Comparison of ENCODE assay signal across 19 cellular contexts in the genomic region with DNA sequence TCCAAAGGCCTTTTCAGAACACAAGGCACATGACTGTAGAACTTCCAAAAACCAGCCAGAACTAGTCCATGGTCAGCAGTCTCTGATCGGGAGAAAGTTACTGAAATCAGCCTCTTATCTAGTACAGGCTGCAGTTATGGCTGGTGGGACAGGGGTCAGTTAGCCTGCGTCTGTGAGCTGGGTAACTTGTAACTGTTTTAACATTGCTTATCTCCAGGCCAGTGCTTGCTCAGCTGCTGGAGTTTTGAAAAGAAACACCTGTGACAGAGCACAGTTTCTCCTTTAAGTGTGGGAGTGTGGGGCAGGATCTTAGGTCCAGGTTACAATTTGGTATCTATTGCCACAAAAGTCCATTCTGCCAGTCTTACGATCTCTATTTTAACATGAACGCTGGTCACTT.
DNase-seq lines count a peak whose midpoint lies in the region; ATAC-seq and TF ChIP-seq lines count a peak whose summit lies in the region.
"Had no signal": no experiment of that assay in that cellular context is flagged by ENCODE, and none has a peak within 500 bp of the region (broad histone marks: within the 10 kb centered on the region; RNA-seq: fewer than 3 reads in every experiment).

No MANE protein-coding gene starts in this region.

- WGBS in HUES64, result 79% methylated on average over 4 of the region's 4 CpGs

- H3K4me3 ChIP-seq in HUES64 (ENCODE audit: low read length), result no peak overlapping the region
- H3K4me3 ChIP-seq: lung, tibial artery had no signal

- H3K27me3 Mint-ChIP-seq in brain, result peaks cover 20% of the 10 kb centered on the region

- H3K9ac ChIP-seq in HUES64 (ENCODE audit: low read depth, low read length), result no peak overlapping the region

- peak overlapping the region; percentile 65 to 93 (median 85) for H3K27ac Mint-ChIP-seq in brain
- H3K27ac Mint-ChIP-seq: activated naive CD4-positive, alpha-beta T cell treated with anti-CD3 and anti-CD28 coated beads, Interleukin-2, amount 50 U/mL, for 24 hours; naive thymus-derived CD4-positive, alpha-beta T cell had no signal

- no peaks in the 10 kb centered on the region for H3K27me3 ChIP-seq in HUES64 (ENCODE audit: insufficient read depth, low read length)
- H3K27me3 ChIP-seq: tibial artery had no signal

- H3K4me3 Mint-ChIP-seq in brain, result peak overlapping the region in 4 of 5 experiments; percentile 25 to 67 (median 50)
- H3K4me3 Mint-ChIP-seq: activated naive CD4-positive, alpha-beta T cell treated with anti-CD3 and anti-CD28 coated beads, Interleukin-2, amount 50 U/mL, for 24 hours; naive thymus-derived CD4-positive, alpha-beta T cell had no signal

- H3K9me3 Mint-ChIP-seq in brain, result peaks cover 0 to 21% (median 12%) of the 10 kb centered on the region in 5 experiments

- peak overlapping the region; percentile 22; the same call in 1 of the 2 replicates for H3K27ac ChIP-seq in HUES64 (ENCODE audit: low read depth, low read length)
- peak overlapping the region; percentile 60 for H3K27ac ChIP-seq in substantia nigra (ENCODE audit: low read depth, low read length, poor library complexity, severe bottlenecking)
- H3K27ac ChIP-seq: tibial artery had no signal

- DNase-seq in left kidney (ENCODE audit: low read depth, low spot score) (peak; percentile 73), substantia nigra (lab: John Stamatoyannopoulos, UW) (no peak), OCI-M2 (lab: John Stamatoyannopoulos, UW; ENCODE audit: unreplicated experiment) (no peak), NAMALWA (ENCODE audit: low spot score) (no peak), NCI-H1417 (lab: John Stamatoyannopoulos, UW) (no peak)
- DNase-seq: activated T-cell treated with anti-CD3 and anti-CD28 coated beads, Interleukin-2, amount 50 U/mL, for 48 hours; cortex of kidney; HCEC 1CT; naive thymus-derived CD4-positive, alpha-beta T cell; NCI-H510A; stimulated activated CD4-positive, alpha-beta T cell treated with anti-CD3 and anti-CD28 coated beads, Interleukin-1b, Interleukin-23, amount 100 ng/mL, for 48 hours; stimulated activated naive CD4-positive, alpha-beta T cell; SW 1271; tibial artery had no signal

- peaks cover 48% of the 10 kb centered on the region for H3K4me1 ChIP-seq in HUES64 (ENCODE audit: insufficient read depth, low read length)
- H3K4me1 ChIP-seq: tibial artery had no signal

- no peak for TF ChIP-seq CTCF in brain (conservative IDR thresholded peaks at IDR 0.05)

- H3K36me3 ChIP-seq in HUES64 (ENCODE audit: insufficient read depth, low read length), result no peaks in the 10 kb centered on the region
- H3K36me3 ChIP-seq: tibial artery had no signal

- no peaks in the 10 kb centered on the region; the same call in 1 of the 2 replicates for H3K9me3 ChIP-seq in HUES64 (ENCODE audit: insufficient read depth, low read depth, low read length)
- H3K9me3 ChIP-seq: tibial artery had no signal

- no peaks in the 10 kb centered on the region for H3K36me3 Mint-ChIP-seq in brain
- H3K36me3 Mint-ChIP-seq: activated naive CD4-positive, alpha-beta T cell treated with anti-CD3 and anti-CD28 coated beads, Interleukin-2, amount 50 U/mL, for 24 hours had no signal

- ATAC-seq in HG03378 (IDR thresholded peaks at IDR 0.05; ENCODE audit: unreplicated experiment), result no peak
- ATAC-seq: naive thymus-derived CD4-positive, alpha-beta T cell had no signal

- peaks cover 69% of the 10 kb centered on the region for H3K4me1 Mint-ChIP-seq in brain
- H3K4me1 Mint-ChIP-seq: activated naive CD4-positive, alpha-beta T cell treated with anti-CD3 and anti-CD28 coated beads, Interleukin-2, amount 50 U/mL, for 24 hours; naive thymus-derived CD4-positive, alpha-beta T cell had no signal
